Comparison of ENCODE assay signal across 10 cellular contexts in the genomic region with DNA sequence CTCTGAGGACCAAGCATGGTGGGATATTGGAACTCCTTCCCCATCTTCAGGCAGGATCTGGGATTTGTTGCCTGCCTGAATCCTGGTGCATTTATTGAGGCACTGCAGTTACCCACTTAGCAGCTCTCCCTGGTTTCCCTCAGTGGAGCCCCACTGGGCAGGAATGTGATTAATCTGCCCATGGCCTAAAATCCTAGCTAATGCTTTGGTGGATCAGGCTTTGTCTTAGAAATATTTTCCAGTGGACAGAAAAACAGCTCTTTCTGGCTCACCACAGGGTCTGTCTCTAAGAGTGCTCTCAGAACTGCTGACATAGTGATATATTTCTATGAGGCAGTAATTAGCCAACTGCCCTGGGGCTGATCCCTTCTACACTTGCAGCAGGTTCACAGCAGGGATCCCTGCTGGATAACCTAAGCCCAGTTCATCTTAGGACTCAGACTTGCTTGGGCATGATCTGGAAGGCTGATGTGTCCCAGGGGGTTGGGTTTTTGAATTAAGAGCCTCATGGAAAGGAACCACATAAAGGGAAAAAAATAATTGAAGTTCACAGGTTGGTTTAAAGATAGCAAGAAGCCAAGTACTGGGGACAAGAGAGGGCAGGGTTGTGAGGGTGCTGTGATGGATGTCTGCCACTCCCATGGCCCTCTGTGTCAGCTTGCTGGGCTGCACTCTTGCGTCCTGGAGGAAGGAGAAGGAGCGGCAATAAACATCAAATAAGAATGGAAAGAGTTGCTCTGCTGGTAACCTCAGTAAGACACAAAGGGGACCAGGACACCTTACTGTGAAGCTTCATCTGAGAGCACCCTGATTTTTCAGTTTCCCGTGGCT. TPM values are rescaled to one million over a fixed set of nuclear protein-coding genes. Genes with fewer than 3 reads are reported as not detected.
A peak's percentile ranks its signal among the peaks of the same experiment; 100 is the strongest.
DNase-seq lines count a peak whose midpoint lies in the region; ATAC-seq and TF ChIP-seq lines count a peak whose summit lies in the region.
"Had no signal": no experiment of that assay in that cellular context is flagged by ENCODE, and none has a peak within 500 bp of the region (broad histone marks: within the 10 kb centered on the region; RNA-seq: fewer than 3 reads in every experiment).

No MANE protein-coding gene starts in this region.

- intact Hi-C loops in colonic mucosa (cut with DNase I), result no loop called here

- H3K9me3 ChIP-seq in colonic mucosa, result no peaks in the 10 kb centered on the region

- no peaks in the 10 kb centered on the region for H3K27me3 ChIP-seq in colonic mucosa

- no peaks in the 10 kb centered on the region for H3K4me1 ChIP-seq in colonic mucosa

- H3K27ac ChIP-seq in colonic mucosa, result no peak overlapping the region
- H3K27ac ChIP-seq: VCaP had no signal

- ATAC-seq in HG02973 (IDR thresholded peaks at IDR 0.05; ENCODE audit: unreplicated experiment) (no peak), HG03139 (IDR thresholded peaks at IDR 0.05; ENCODE audit: unreplicated experiment) (no peak)

- H3K36me3 ChIP-seq in colonic mucosa, result no peaks in the 10 kb centered on the region

- no peak for TF ChIP-seq CTCF in colonic mucosa (IDR thresholded peaks at IDR 0.05)

- no peak overlapping the region for H3K9ac ChIP-seq in colonic mucosa (ENCODE audit: low read depth in 2 of 2, low read length in 2 of 2)

- DNase-seq in DMS 273 treated with DMSO at 0.1 percent for 48 hours (lab: John Stamatoyannopoulos, UW) (peak; percentile 90), NCI-H1694 treated with DMSO at 0.1 percent for 48 hours (lab: John Stamatoyannopoulos, UW) (peak; percentile 78), T1000 (lab: John Stamatoyannopoulos, UW) (peak; percentile 42), iPS-NIHi7 (ENCODE audit: extremely low spot score) (peak; percentile 62), epidermal melanocyte (ENCODE audit: insufficient read length, low spot score) (no peak), colonic mucosa (no peak)
- DNase-seq: NCI-H226 had no signal

- no peak overlapping the region for H3K4me3 ChIP-seq in colonic mucosa

RNA-seq across cellular contexts. Expression of a gene that starts 44.2 kb away (rescaled TPM):
- 1 to 10 TPM; 1.7 to 5.8 TPM for total RNA-seq in colonic mucosa

Comparison
In these comparisons a context has a peak if more than half of its experiments do, and no peak if none do; other contexts are left out.
1. DNase-seq: peak in DMS 273 treated with DMSO at 0.1 percent for 48 hours (single experiment), NCI-H1694 treated with DMSO at 0.1 percent for 48 hours (single experiment), T1000 (single experiment) and iPS-NIHi7 (single experiment); none in epidermal melanocyte (single experiment) and colonic mucosa (single experiment).